8 cellular contexts compared by ENCODE assay signal in the genomic region with DNA sequence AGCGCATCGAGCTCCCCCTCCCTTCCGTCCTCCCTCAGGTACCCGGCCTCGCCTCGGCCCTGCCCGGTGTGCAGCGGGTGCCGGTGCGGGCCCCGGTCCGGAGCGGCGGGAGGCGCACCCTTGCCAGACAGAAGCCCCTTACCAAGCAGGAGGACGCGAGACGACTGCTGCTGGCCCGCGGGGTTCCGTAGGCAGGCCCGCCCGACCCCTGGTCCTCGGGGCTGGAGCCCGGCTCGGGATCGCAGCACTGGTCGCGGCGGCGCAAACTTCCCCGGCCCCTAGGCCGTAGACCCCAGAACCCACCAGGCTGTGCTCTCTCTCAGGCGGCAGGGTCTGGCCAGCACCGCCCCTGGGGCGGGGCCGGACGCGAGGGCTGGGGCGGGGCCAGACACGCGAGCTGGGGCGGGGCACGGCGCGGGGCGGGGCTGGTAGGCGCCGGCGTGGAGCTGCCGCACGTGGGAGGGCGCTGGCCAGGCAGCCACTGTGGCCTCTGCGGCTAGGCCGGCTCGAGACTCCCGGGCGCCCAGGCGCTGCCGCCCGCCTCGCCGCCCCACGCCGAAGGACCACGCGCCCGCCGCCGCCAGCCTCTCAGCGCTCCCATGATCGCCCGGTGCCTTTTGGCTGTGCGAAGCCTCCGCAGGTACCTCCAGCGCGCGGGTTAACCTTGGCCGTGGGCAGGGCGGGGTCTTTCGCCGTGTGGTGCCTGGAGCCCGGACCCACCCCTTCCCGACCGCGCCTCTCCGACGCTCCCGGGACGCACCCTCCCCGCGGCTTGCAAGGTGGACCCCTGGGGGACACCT. TPM values are rescaled to one million over a fixed set of nuclear protein-coding genes. Genes with fewer than 3 reads are reported as not detected.
DNase-seq lines count a peak whose midpoint lies in the region; ATAC-seq and TF ChIP-seq lines count a peak whose summit lies in the region.

A gene (plus strand): TSS at position 431 of the 800 bp plus-strand sequence. CDS start 169 bp downstream, at position 600.
A gene with protein sequence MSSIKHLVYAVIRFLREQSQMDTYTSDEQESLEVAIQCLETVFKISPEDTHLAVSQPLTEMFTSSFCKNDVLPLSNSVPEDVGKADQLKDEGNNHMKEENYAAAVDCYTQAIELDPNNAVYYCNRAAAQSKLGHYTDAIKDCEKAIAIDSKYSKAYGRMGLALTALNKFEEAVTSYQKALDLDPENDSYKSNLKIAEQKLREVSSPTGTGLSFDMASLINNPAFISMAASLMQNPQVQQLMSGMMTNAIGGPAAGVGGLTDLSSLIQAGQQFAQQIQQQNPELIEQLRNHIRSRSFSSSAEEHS (minus strand): TSS at position 335 of the 800 bp plus-strand sequence. CDS start 1,302 bp downstream, outside the sequence.

- peaks cover 0 to 5% of the 10 kb centered on the region in 2 donors for H3K4me1 ChIP-seq in neuronal stem cell (ENCODE audit: control insufficient read depth in 2 of 2, insufficient read depth in 1 of 2, low read depth in 1 of 2, low read length in 2 of 2)

- H4K8ac ChIP-seq in neuronal stem cell (ENCODE audit: low read depth, low read length), result peak within 1 kb of the TSS; percentile 65

- TF ChIP-seq CTCF in subcutaneous adipose tissue (IDR thresholded peaks at IDR 0.05; ENCODE audit: low read depth), result no peak

- peak within 1 kb of the TSS; percentile 87 to 91 for H3K4me3 ChIP-seq in neuronal stem cell (ENCODE audit: low read length in 2 of 2)

- peak within 1 kb of the TSS; percentile 73 for H3K4me2 ChIP-seq in neuronal stem cell (ENCODE audit: insufficient read depth, low read length, poor library complexity, severe bottlenecking)

- H2BK5ac ChIP-seq in neuronal stem cell (ENCODE audit: low read length), result peak within 1 kb of the TSS; percentile 94

- H2AK5ac ChIP-seq in neuronal stem cell (ENCODE audit: low read depth, low read length), result peak within 1 kb of the TSS; percentile 56

- H2AFZ ChIP-seq in neuronal stem cell (ENCODE audit: low read length), result peak within 1 kb of the TSS; percentile 100

- H3K9ac ChIP-seq in neuronal stem cell (ENCODE audit: low read depth, low read length, poor library complexity), result peak within 1 kb of the TSS; percentile 91

- peaks cover 0 to 26% of the 10 kb centered on the region in 2 donors for H3K36me3 ChIP-seq in neuronal stem cell (replicated peaks in 1 of 2; ENCODE audit: control insufficient read depth in 2 of 2, insufficient read depth in 2 of 2, low read length in 2 of 2)

- DNase-seq in Daoy (ENCODE audit: low read depth) (peak; percentile 91), KBM-7 (peak; percentile 70), SHP77 (lab: John Stamatoyannopoulos, UW) (peak; percentile 56 to 77), foreskin melanocyte (peak; percentile 63), neuronal stem cell (ENCODE audit: low spot score) (peak; percentile 86)
- peak; percentile 76 for DNase-seq in activated gamma-delta T cell treated with anti-CD3 and anti-CD28 coated beads, Interleukin-2, amount 50 U/mL, for 16 hours (ENCODE audit: low read depth)

- H2BK12ac ChIP-seq in neuronal stem cell (ENCODE audit: low read length), result peak within 1 kb of the TSS; percentile 89

- peak within 1 kb of the TSS; percentile 90 for H3K14ac ChIP-seq in neuronal stem cell (ENCODE audit: low read length)

- peak within 1 kb of the TSS; percentile 98 for H3K18ac ChIP-seq in neuronal stem cell (ENCODE audit: low read length)

- in situ Hi-C loops in KBM-7 (cut with MboI; ENCODE audit: low pct_unique_long_range_greater_than_20kb, low sequenced_read_pairs), result no loop called here

- H3K79me1 ChIP-seq in neuronal stem cell (ENCODE audit: low read depth, low read length), result peaks cover 5% of the 10 kb centered on the region

- H3K23ac ChIP-seq in neuronal stem cell (ENCODE audit: low read depth, low read length, poor library complexity), result peak within 1 kb of the TSS; percentile 85

- no CpG with 5 or more reads among the region's 92 CpGs for WGBS in neuronal stem cell (ENCODE audit: extremely low coverage in 2 of 2, insufficient read length in 2 of 2, insufficient replicate concordance in 1 of 2), 2 donors

- H2BK15ac ChIP-seq in neuronal stem cell (ENCODE audit: low read length), result no peak within 1 kb of the TSS

- no peaks in the 10 kb centered on the region for H3K27me3 ChIP-seq in neuronal stem cell (ENCODE audit: control insufficient read depth in 3 of 3, insufficient read depth in 3 of 3, low read depth in 1 of 3, low read length in 3 of 3)

- no peaks in the 10 kb centered on the region for H3K9me3 ChIP-seq in neuronal stem cell (replicated peaks in 1 of 2; ENCODE audit: control insufficient read depth in 2 of 2, insufficient read depth in 1 of 2, low read depth in 1 of 2, low read length in 2 of 2)

- H3K4ac ChIP-seq in neuronal stem cell (ENCODE audit: low read length), result peak within 1 kb of the TSS; percentile 37

- H4K91ac ChIP-seq in neuronal stem cell (ENCODE audit: low read depth, low read length, poor library complexity), result no peak within 1 kb of the TSS

- no peak within 1 kb of the TSS for H3K27ac ChIP-seq in neuronal stem cell (replicated peaks; ENCODE audit: low read length)

- H2BK120ac ChIP-seq in neuronal stem cell (ENCODE audit: low read depth, low read length), result no peak within 1 kb of the TSS

- ATAC-seq in GM21619 (IDR thresholded peaks at IDR 0.05; ENCODE audit: unreplicated experiment), result peak; percentile 85

RNA-seq across cellular contexts. Expression of the first gene that starts in this region (rescaled TPM):
- total RNA-seq in Daoy (2014; rRNA removed; shearing (Covaris generic)), result 43.8 and 44.2 TPM in 2 replicates
- 23.2 TPM for polyA plus RNA-seq in neuronal stem cell (2013, experiment 1 of 2)
- 24.0 TPM for polyA plus RNA-seq in neuronal stem cell (2013, experiment 2 of 2)
- total RNA-seq in subcutaneous adipose tissue, result 10 to 100 TPM in 3 of 4 donors, 1 to 10 TPM in 1; 8.3 to 23.3 (median 20.0) TPM

RNA-seq across cellular contexts. Expression of the second gene that starts in this region (rescaled TPM):
- 7.7 and 9.9 TPM in 2 replicates for total RNA-seq in Daoy (2014; rRNA removed; shearing (Covaris generic))
- 2.7 TPM for polyA plus RNA-seq in neuronal stem cell (2013, experiment 1 of 2)
- polyA plus RNA-seq in neuronal stem cell (2013, experiment 2 of 2), result 2.8 TPM
- total RNA-seq in subcutaneous adipose tissue, result 10 to 100 TPM in 2 of 4 donors, 1 to 10 TPM in 2; 7.3 to 19.4 (median 10.2) TPM
